2 cellular contexts compared by ENCODE assay signal in the genomic region with DNA sequence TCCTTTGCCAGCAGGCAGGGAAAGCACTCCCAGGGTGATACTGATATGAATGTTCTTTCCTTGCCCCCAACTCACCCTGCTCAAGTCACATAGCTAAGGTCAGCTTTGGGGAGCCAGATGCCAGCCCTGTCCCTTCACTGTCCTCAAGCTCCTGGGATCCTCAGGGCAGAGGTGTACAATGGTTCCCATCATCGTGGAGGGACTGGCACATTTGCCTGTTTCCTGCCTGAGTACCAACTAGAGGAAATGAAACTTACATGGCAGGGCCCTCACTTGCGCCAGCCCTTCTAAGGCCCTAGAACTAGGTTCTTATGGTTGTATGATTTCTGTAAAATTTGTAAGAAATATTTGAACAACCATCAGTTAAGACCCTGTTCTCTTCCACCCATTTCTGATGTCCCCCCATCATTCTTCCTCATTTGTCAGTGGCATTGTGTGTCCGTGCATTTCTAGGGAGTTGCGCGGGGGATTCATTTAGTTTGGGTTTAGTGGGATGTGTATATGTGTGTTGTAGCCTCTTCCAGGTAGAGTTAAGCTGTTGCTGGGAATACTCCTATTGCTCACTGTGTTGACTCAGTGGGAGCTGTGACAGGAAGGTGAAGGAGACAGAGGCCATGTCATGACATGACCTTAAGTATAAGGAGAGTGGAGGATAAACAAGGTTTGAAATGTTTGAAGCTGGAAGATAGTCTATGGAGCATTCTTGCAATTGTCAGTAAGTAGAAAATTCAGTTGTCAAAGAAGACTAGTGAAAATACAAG.
TF ChIP-seq lines count a peak whose summit lies in the region.

No MANE protein-coding gene starts in this region.

TF ChIP-seq in liver, 16 proteins besides CTCF, POLR2A, EP300 and RAD21:
- TF ChIP-seq, protein P1, sequence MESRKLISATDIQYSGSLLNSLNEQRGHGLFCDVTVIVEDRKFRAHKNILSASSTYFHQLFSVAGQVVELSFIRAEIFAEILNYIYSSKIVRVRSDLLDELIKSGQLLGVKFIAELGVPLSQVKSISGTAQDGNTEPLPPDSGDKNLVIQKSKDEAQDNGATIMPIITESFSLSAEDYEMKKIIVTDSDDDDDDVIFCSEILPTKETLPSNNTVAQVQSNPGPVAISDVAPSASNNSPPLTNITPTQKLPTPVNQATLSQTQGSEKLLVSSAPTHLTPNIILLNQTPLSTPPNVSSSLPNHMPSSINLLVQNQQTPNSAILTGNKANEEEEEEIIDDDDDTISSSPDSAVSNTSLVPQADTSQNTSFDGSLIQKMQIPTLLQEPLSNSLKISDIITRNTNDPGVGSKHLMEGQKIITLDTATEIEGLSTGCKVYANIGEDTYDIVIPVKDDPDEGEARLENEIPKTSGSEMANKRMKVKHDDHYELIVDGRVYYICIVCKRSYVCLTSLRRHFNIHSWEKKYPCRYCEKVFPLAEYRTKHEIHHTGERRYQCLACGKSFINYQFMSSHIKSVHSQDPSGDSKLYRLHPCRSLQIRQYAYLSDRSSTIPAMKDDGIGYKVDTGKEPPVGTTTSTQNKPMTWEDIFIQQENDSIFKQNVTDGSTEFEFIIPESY (IDR thresholded peaks at IDR 0.05): no peak
- TF ChIP-seq RXRA (IDR thresholded peaks at IDR 0.05) (no peak), NR2F2 (IDR thresholded peaks at IDR 0.05) (no peak)
TF ChIP-seq in liver: peak in this region for 0.

TF ChIP-seq in HepG2, 621 proteins besides CTCF, POLR2A, EP300 and RAD21 (continued from another document):
- no peak for TF ChIP-seq GTF2F1 (IDR thresholded peaks at IDR 0.05; ENCODE audit: low read length)
- TF ChIP-seq HOXA3 (CRISPR knock-in tag; IDR thresholded peaks at IDR 0.05): no peak
